ENCODE assay signal across 1 cellular context in the genomic region with DNA sequence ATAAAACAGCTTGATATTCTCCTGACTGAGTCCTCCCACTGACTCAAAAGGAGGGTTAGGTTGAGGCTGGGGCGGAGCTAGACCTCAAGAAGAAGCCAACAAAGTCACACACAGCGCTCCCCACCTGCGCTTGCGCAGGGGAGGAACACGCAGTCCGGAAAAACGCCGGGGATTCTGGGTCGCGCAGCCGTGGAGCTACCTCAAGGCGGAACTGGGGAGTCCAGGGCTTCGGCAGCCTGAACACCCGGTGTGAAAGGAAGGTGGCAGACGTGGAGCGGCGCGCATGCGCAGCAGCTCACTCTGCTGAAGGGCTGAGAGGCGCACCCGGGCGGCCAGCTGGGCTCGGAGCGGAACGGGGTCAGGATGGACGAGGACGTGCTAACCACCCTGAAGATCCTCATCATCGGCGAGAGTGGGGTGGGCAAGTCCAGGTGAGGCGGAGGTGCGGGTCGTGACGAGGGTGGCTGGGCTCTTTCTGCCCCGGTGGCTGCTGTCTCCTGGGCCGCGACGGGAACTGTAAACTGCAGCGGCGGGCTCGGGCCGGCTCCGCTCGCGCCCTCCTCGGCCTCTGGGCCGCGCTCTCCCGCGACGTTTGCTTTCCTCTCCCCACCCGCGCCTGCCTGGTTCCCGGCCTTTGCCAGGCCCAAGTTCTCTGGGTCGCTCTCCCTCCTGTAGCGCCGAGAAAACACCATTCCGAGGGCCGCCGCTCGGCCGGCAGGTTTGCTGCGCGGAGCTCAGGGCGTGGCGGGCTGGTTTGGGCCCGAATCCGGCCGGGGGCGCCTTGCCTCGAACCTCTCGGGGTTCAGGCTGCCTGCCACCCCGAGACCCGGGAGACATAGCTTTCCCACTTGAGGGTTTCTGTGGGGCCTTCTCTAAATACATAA.
TF ChIP-seq lines count a peak whose summit lies in the region.

A gene (plus strand): TSS at position 298 of the 884 bp plus-strand sequence. CDS start 66 bp downstream, at position 364.

TF ChIP-seq in K562, 482 proteins besides CTCF, POLR2A, EP300 and RAD21 (continued from another document and continues in another):
- no peak for TF ChIP-seq STAT5A (IDR thresholded peaks at IDR 0.05; ENCODE audit: borderline replicate concordance, low read length)
- peak; percentile 79 for TF ChIP-seq TAF9B (IDR thresholded peaks at IDR 0.05; ENCODE audit: partially characterized antibody)
- peak; percentile 84 for TF ChIP-seq DIDO1 (tag; IDR thresholded peaks at IDR 0.05; ENCODE audit: low read depth)
- TF ChIP-seq CHD2 (IDR thresholded peaks at IDR 0.05; ENCODE audit: low read depth, low read length): no peak
- TF ChIP-seq U2AF2 (optimal IDR thresholded peaks at IDR 0.05; ENCODE audit: low read depth, low read length): no peak
- TF ChIP-seq TRIM24 (IDR thresholded peaks at IDR 0.05): peak in 1 of 2 experiments; percentile 98; a peak in 2 of 4 replicates
- no peak for TF ChIP-seq HDGF (IDR thresholded peaks at IDR 0.05)
- TF ChIP-seq, protein P1, sequence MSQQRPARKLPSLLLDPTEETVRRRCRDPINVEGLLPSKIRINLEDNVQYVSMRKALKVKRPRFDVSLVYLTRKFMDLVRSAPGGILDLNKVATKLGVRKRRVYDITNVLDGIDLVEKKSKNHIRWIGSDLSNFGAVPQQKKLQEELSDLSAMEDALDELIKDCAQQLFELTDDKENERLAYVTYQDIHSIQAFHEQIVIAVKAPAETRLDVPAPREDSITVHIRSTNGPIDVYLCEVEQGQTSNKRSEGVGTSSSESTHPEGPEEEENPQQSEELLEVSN (IDR thresholded peaks at IDR 0.05; ENCODE audit: borderline replicate concordance in 1 of 2, extremely low read depth in 1 of 2, insufficient read depth in 1 of 2, insufficient read length in 1 of 2, low read depth in 1 of 2, low read length in 1 of 2, poor library complexity in 1 of 2, severe bottlenecking in 1 of 2): peak; percentile 43 to 64
- TF ChIP-seq ZNF668 (CRISPR knock-in tag; IDR thresholded peaks at IDR 0.05): no peak
- TF ChIP-seq HDAC2 (IDR thresholded peaks at IDR 0.05): no peak
- TF ChIP-seq KLF10 (CRISPR knock-in tag; IDR thresholded peaks at IDR 0.05): no peak
- no peak for TF ChIP-seq ZNF224 (CRISPR knock-in tag; IDR thresholded peaks at IDR 0.05)
- no peak for TF ChIP-seq ZNF12 (CRISPR knock-in tag; IDR thresholded peaks at IDR 0.05)
- TF ChIP-seq SIRT6 (IDR thresholded peaks at IDR 0.05; ENCODE audit: low read depth, low read length): no peak
- TF ChIP-seq NBN (IDR thresholded peaks at IDR 0.05; ENCODE audit: low read depth): 0 out of 2 replicates have a peak, but pooled peaks have one; percentile 23
- TF ChIP-seq GABPB1 (CRISPR knock-in tag; IDR thresholded peaks at IDR 0.05): peak; percentile 98
- no peak for TF ChIP-seq POLR3A (IDR thresholded peaks at IDR 0.05; ENCODE audit: borderline replicate concordance, extremely low read depth, insufficient read depth, insufficient read length)
- no peak for TF ChIP-seq ZNF384 (IDR thresholded peaks at IDR 0.05; ENCODE audit: low read depth, low read length)
- TF ChIP-seq LEF1 (IDR thresholded peaks at IDR 0.05): no peak
- TF ChIP-seq, protein P2, sequence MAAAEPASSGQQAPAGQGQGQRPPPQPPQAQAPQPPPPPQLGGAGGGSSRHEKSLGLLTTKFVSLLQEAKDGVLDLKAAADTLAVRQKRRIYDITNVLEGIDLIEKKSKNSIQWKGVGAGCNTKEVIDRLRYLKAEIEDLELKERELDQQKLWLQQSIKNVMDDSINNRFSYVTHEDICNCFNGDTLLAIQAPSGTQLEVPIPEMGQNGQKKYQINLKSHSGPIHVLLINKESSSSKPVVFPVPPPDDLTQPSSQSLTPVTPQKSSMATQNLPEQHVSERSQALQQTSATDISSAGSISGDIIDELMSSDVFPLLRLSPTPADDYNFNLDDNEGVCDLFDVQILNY (CRISPR knock-in tag; IDR thresholded peaks at IDR 0.05): no peak
- TF ChIP-seq RB1 (IDR thresholded peaks at IDR 0.05; ENCODE audit: low read depth): peak; percentile 94
- no peak for TF ChIP-seq ZNF444 (CRISPR knock-in tag; IDR thresholded peaks at IDR 0.05)
- TF ChIP-seq GATAD2A (IDR thresholded peaks at IDR 0.05): no peak
- TF ChIP-seq XRCC3 (IDR thresholded peaks at IDR 0.05): no peak
- TF ChIP-seq, protein P3, sequence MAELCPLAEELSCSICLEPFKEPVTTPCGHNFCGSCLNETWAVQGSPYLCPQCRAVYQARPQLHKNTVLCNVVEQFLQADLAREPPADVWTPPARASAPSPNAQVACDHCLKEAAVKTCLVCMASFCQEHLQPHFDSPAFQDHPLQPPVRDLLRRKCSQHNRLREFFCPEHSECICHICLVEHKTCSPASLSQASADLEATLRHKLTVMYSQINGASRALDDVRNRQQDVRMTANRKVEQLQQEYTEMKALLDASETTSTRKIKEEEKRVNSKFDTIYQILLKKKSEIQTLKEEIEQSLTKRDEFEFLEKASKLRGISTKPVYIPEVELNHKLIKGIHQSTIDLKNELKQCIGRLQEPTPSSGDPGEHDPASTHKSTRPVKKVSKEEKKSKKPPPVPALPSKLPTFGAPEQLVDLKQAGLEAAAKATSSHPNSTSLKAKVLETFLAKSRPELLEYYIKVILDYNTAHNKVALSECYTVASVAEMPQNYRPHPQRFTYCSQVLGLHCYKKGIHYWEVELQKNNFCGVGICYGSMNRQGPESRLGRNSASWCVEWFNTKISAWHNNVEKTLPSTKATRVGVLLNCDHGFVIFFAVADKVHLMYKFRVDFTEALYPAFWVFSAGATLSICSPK (IDR thresholded peaks at IDR 0.05; ENCODE audit: borderline replicate concordance): no peak
- no peak for TF ChIP-seq KLF13 (tag; IDR thresholded peaks at IDR 0.05; ENCODE audit: borderline replicate concordance, low read depth)
- TF ChIP-seq SAFB (IDR thresholded peaks at IDR 0.05; ENCODE audit: borderline replicate concordance, low read depth, low read length): 0 out of 2 replicates have a peak, but pooled peaks have one; percentile 44
- TF ChIP-seq XRCC4 (IDR thresholded peaks at IDR 0.05; ENCODE audit: extremely low read depth, insufficient read depth, insufficient read length): no peak
- TF ChIP-seq IRF2 (CRISPR knock-in tag; IDR thresholded peaks at IDR 0.05): no peak
- no peak for TF ChIP-seq HNRNPUL1 (IDR thresholded peaks at IDR 0.05; ENCODE audit: low read length)
- no peak for TF ChIP-seq GTF2A2 (tag; IDR thresholded peaks at IDR 0.05)
- TF ChIP-seq, protein P4, sequence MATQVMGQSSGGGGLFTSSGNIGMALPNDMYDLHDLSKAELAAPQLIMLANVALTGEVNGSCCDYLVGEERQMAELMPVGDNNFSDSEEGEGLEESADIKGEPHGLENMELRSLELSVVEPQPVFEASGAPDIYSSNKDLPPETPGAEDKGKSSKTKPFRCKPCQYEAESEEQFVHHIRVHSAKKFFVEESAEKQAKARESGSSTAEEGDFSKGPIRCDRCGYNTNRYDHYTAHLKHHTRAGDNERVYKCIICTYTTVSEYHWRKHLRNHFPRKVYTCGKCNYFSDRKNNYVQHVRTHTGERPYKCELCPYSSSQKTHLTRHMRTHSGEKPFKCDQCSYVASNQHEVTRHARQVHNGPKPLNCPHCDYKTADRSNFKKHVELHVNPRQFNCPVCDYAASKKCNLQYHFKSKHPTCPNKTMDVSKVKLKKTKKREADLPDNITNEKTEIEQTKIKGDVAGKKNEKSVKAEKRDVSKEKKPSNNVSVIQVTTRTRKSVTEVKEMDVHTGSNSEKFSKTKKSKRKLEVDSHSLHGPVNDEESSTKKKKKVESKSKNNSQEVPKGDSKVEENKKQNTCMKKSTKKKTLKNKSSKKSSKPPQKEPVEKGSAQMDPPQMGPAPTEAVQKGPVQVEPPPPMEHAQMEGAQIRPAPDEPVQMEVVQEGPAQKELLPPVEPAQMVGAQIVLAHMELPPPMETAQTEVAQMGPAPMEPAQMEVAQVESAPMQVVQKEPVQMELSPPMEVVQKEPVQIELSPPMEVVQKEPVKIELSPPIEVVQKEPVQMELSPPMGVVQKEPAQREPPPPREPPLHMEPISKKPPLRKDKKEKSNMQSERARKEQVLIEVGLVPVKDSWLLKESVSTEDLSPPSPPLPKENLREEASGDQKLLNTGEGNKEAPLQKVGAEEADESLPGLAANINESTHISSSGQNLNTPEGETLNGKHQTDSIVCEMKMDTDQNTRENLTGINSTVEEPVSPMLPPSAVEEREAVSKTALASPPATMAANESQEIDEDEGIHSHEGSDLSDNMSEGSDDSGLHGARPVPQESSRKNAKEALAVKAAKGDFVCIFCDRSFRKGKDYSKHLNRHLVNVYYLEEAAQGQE (CRISPR knock-in tag; IDR thresholded peaks at IDR 0.05; ENCODE audit: low read depth): no peak
- TF ChIP-seq ZNF354B (CRISPR knock-in tag; IDR thresholded peaks at IDR 0.05): no peak
- TF ChIP-seq PURB (CRISPR knock-in tag; IDR thresholded peaks at IDR 0.05; ENCODE audit: low read depth): no peak
- no peak for TF ChIP-seq PHF21A (IDR thresholded peaks at IDR 0.05; ENCODE audit: borderline replicate concordance, low read depth)
- no peak for TF ChIP-seq ZSCAN32 (CRISPR knock-in tag; IDR thresholded peaks at IDR 0.05)
- 0 out of 2 replicates have a peak, but pooled peaks have one; percentile 14 for TF ChIP-seq BHLHE40 (IDR thresholded peaks at IDR 0.05; ENCODE audit: low read length)
- TF ChIP-seq, protein P5, sequence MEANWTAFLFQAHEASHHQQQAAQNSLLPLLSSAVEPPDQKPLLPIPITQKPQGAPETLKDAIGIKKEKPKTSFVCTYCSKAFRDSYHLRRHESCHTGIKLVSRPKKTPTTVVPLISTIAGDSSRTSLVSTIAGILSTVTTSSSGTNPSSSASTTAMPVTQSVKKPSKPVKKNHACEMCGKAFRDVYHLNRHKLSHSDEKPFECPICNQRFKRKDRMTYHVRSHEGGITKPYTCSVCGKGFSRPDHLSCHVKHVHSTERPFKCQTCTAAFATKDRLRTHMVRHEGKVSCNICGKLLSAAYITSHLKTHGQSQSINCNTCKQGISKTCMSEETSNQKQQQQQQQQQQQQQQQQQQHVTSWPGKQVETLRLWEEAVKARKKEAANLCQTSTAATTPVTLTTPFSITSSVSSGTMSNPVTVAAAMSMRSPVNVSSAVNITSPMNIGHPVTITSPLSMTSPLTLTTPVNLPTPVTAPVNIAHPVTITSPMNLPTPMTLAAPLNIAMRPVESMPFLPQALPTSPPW (CRISPR knock-in tag; IDR thresholded peaks at IDR 0.05): peak; percentile 41
- no peak for TF ChIP-seq ZNF316 (IDR thresholded peaks at IDR 0.05)
- TF ChIP-seq, protein P6, sequence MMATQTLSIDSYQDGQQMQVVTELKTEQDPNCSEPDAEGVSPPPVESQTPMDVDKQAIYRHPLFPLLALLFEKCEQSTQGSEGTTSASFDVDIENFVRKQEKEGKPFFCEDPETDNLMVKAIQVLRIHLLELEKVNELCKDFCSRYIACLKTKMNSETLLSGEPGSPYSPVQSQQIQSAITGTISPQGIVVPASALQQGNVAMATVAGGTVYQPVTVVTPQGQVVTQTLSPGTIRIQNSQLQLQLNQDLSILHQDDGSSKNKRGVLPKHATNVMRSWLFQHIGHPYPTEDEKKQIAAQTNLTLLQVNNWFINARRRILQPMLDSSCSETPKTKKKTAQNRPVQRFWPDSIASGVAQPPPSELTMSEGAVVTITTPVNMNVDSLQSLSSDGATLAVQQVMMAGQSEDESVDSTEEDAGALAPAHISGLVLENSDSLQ (IDR thresholded peaks at IDR 0.05): peak; percentile 46
- TF ChIP-seq, protein P7, sequence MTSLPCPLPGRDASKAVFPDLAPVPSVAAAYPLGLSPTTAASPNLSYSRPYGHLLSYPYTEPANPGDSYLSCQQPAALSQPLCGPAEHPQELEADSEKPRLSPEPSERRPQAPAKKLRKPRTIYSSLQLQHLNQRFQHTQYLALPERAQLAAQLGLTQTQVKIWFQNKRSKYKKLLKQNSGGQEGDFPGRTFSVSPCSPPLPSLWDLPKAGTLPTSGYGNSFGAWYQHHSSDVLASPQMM (CRISPR knock-in tag; IDR thresholded peaks at IDR 0.05): no peak
- TF ChIP-seq, protein P8, sequence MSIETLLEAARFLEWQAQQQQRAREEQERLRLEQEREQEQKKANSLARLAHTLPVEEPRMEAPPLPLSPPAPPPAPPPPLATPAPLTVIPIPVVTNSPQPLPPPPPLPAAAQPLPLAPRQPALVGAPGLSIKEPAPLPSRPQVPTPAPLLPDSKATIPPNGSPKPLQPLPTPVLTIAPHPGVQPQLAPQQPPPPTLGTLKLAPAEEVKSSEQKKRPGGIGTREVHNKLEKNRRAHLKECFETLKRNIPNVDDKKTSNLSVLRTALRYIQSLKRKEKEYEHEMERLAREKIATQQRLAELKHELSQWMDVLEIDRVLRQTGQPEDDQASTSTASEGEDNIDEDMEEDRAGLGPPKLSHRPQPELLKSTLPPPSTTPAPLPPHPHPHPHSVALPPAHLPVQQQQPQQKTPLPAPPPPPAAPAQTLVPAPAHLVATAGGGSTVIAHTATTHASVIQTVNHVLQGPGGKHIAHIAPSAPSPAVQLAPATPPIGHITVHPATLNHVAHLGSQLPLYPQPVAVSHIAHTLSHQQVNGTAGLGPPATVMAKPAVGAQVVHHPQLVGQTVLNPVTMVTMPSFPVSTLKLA (conservative IDR thresholded peaks at IDR 0.05): peak; percentile 57 to 79
- TF ChIP-seq, protein P9, sequence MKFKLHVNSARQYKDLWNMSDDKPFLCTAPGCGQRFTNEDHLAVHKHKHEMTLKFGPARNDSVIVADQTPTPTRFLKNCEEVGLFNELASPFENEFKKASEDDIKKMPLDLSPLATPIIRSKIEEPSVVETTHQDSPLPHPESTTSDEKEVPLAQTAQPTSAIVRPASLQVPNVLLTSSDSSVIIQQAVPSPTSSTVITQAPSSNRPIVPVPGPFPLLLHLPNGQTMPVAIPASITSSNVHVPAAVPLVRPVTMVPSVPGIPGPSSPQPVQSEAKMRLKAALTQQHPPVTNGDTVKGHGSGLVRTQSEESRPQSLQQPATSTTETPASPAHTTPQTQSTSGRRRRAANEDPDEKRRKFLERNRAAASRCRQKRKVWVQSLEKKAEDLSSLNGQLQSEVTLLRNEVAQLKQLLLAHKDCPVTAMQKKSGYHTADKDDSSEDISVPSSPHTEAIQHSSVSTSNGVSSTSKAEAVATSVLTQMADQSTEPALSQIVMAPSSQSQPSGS (CRISPR knock-in tag; IDR thresholded peaks at IDR 0.05): no peak
- TF ChIP-seq, protein P10, sequence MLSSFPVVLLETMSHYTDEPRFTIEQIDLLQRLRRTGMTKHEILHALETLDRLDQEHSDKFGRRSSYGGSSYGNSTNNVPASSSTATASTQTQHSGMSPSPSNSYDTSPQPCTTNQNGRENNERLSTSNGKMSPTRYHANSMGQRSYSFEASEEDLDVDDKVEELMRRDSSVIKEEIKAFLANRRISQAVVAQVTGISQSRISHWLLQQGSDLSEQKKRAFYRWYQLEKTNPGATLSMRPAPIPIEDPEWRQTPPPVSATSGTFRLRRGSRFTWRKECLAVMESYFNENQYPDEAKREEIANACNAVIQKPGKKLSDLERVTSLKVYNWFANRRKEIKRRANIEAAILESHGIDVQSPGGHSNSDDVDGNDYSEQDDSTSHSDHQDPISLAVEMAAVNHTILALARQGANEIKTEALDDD (IDR thresholded peaks at IDR 0.05): peak; percentile 75; the same call in 1 of the 2 replicates
- no peak for TF ChIP-seq PHTF2 (CRISPR knock-in tag; IDR thresholded peaks at IDR 0.05)
- no peak; the same call in 1 of the 2 replicates for TF ChIP-seq ZNF263 (CRISPR knock-in tag; IDR thresholded peaks at IDR 0.05; ENCODE audit: borderline replicate concordance)
- no peak for TF ChIP-seq STAG1 (CRISPR knock-in tag; IDR thresholded peaks at IDR 0.05; ENCODE audit: borderline replicate concordance)
- TF ChIP-seq FOXA1 (IDR thresholded peaks at IDR 0.05; ENCODE audit: borderline replicate concordance): no peak
- TF ChIP-seq, protein P11, sequence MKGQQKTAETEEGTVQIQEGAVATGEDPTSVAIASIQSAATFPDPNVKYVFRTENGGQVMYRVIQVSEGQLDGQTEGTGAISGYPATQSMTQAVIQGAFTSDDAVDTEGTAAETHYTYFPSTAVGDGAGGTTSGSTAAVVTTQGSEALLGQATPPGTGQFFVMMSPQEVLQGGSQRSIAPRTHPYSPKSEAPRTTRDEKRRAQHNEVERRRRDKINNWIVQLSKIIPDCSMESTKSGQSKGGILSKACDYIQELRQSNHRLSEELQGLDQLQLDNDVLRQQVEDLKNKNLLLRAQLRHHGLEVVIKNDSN (CRISPR knock-in tag; IDR thresholded peaks at IDR 0.05): no peak
- TF ChIP-seq PRMT5 (CRISPR knock-in tag; IDR thresholded peaks at IDR 0.05): no peak
